ENCODE assay signal across 1 cellular context in genomic region chr16:66562409-66562808, GRCh38.
TF ChIP-seq lines count a peak whose summit lies in the region.

No MANE protein-coding gene starts in this region.

TF ChIP-seq in IMR-90, 13 proteins besides CTCF, POLR2A, EP300 and RAD21:
- no peak for TF ChIP-seq MAFK (IDR thresholded peaks at IDR 0.05; ENCODE audit: low read depth, low read length)
- TF ChIP-seq MAZ (IDR thresholded peaks at IDR 0.05; ENCODE audit: borderline replicate concordance, low read depth, low read length) = no peak
- TF ChIP-seq CEBPB (IDR thresholded peaks at IDR 0.05; ENCODE audit: low read depth, low read length) = no peak
- no peak for TF ChIP-seq RCOR1 (IDR thresholded peaks at IDR 0.05; ENCODE audit: insufficient replicate concordance, low read length)
- TF ChIP-seq USF2 (IDR thresholded peaks at IDR 0.05; ENCODE audit: low read depth, low read length) = no peak
- TF ChIP-seq SMC3 (IDR thresholded peaks at IDR 0.05; ENCODE audit: low read depth, low read length) = no peak
- TF ChIP-seq ELK1 (IDR thresholded peaks at IDR 0.05; ENCODE audit: borderline replicate concordance, low read depth, low read length) = no peak
- no peak for TF ChIP-seq CHD1 (IDR thresholded peaks at IDR 0.05; ENCODE audit: low read depth, low read length)
- TF ChIP-seq NFE2L2 (IDR thresholded peaks at IDR 0.05; ENCODE audit: low read depth, low read length) = no peak
- TF ChIP-seq BHLHE40 (IDR thresholded peaks at IDR 0.05; ENCODE audit: low read depth, low read length) = no peak
- no peak for TF ChIP-seq MXI1 (IDR thresholded peaks at IDR 0.05; ENCODE audit: borderline replicate concordance, low read depth, low read length)
- no peak for TF ChIP-seq FOS (IDR thresholded peaks at IDR 0.05; ENCODE audit: low read depth, low read length)
